27 cellular contexts compared by ENCODE assay signal in the genomic region with DNA sequence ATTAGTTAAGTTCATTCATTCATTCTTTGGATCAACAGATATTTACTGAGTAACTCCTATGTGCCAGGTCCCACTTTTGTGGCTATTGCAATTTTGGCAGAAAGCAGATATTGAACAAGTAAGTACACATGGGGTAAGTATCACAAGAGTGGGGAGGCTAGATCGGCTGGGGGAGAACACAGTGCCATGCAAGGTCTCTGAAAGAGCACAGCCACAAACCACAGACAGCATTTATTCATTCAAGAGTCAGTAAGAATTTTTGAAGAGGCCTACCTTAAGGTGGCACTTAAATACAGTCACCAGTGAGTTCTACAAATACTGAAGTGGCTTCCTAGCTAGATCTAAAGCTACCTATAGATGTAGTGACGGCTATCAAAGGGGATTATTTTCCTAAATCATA.
DNase-seq lines count a peak whose midpoint lies in the region; ATAC-seq and TF ChIP-seq lines count a peak whose summit lies in the region.
"Had no signal": no experiment of that assay in that cellular context is flagged by ENCODE, and none has a peak within 500 bp of the region (broad histone marks: within the 10 kb centered on the region; RNA-seq: fewer than 3 reads in every experiment).

No MANE protein-coding gene starts in this region.

- peaks cover 13% of the 10 kb centered on the region for H3K4me1 ChIP-seq in CD8-positive, alpha-beta T cell (ENCODE audit: insufficient read depth, low read length)

- no peaks in the 10 kb centered on the region for H3K27me3 ChIP-seq in CD8-positive, alpha-beta T cell (ENCODE audit: insufficient read depth, low read length)
- H3K27me3 ChIP-seq: heart right ventricle, SJSA1, suprapubic skin had no signal

- no peaks in the 10 kb centered on the region for H3K27me3 Mint-ChIP-seq in CD8-positive, alpha-beta T cell (ENCODE audit: low read depth)
- no peaks in the 10 kb centered on the region for H3K27me3 Mint-ChIP-seq in T-helper 17 cell
- H3K27me3 Mint-ChIP-seq: IgD-negative memory B cell had no signal

- no peaks in the 10 kb centered on the region for H3K9me3 ChIP-seq in CD8-positive, alpha-beta T cell (ENCODE audit: low read length)
- no peaks in the 10 kb centered on the region for H3K9me3 ChIP-seq in T-helper 17 cell (ENCODE audit: control insufficient read depth, low read length, poor library complexity, severe bottlenecking)
- H3K9me3 ChIP-seq: heart right ventricle, left ventricle myocardium inferior, SJSA1, suprapubic skin had no signal

- H3K36me3 ChIP-seq in CD8-positive, alpha-beta T cell (ENCODE audit: insufficient read depth, low read length) = no peaks in the 10 kb centered on the region
- H3K36me3 ChIP-seq: heart right ventricle, left ventricle myocardium inferior, SJSA1, suprapubic skin had no signal

- intact Hi-C loops in CD8-positive, alpha-beta T cell (cut with DNase I, micrococcal nuclease) = loop anchor here (5.0 to 10.0 kb wide), 2 partner anchors 414 to 1348 kb away; partner anchors contain the start of genes KLLN (in 1 of the 2) and PTEN (in 1 of the 2)

- no peak for DNase-seq in CD8-positive, alpha-beta T cell
- peak; percentile 68 for DNase-seq in Jurkat, Clone E6-1 (ENCODE audit: low read depth, low spot score)
- DNase-seq in T-helper 17 cell (no peak), iris pigment epithelial cell (ENCODE audit: low read depth) (peak; percentile 31), cerebellar nuclear complex (lab: John Stamatoyannopoulos, UW) (no peak), GM19240 (ENCODE audit: insufficient read length, low spot score) (no peak), iPS-NIHi7 (ENCODE audit: extremely low spot score) (no peak)
- DNase-seq in activated CD8-positive, alpha-beta memory T cell treated with anti-CD3 and anti-CD28 coated beads for 24 hours = no peak
- DNase-seq: ACHN; activated CD4-positive, alpha-beta T cell treated with anti-CD3 and anti-CD28 coated beads, Interleukin-2, amount 10 ng/mL, durations not matched to agents 24 days and 14 days; amygdala; C1 segment of cervical spinal cord; Calu3; central memory CD4-positive, alpha-beta T cell; heart right ventricle; left ventricle myocardium inferior; NCI-H1092; NCI-H2081 treated with DMSO at 0.1 percent for 48 hours; NCI-H446 treated with DMSO at 0.1 percent for 48 hours had no signal

- no peak for ATAC-seq in CD8-positive, alpha-beta T cell
- no peak for ATAC-seq in T-helper 17 cell
- ATAC-seq: HCT116, heart right ventricle, Panc1 had no signal

- H3K9me3 Mint-ChIP-seq in CD8-positive, alpha-beta T cell = no peaks in the 10 kb centered on the region
- H3K9me3 Mint-ChIP-seq: neural crest cell had no signal

- H3K4me3 Mint-ChIP-seq in CD8-positive, alpha-beta T cell = no peak overlapping the region
- no peak overlapping the region for H3K4me3 Mint-ChIP-seq in T-helper 17 cell
- H3K4me3 Mint-ChIP-seq: activated CD4-positive, alpha-beta T cell treated with anti-CD3 and anti-CD28 coated beads, Interleukin-2, amount 10 ng/mL, durations not matched to agents 24 days and 14 days; IgD-negative memory B cell; neural crest cell; T-helper 1 cell treated with Interleukin-12 subunit alpha and Interleukin-12 subunit beta and Interleukin-4 antibody, amounts not matched to agents 30 μg/mL and 1 μg/mL, for 36 hours had no signal

- H3K27ac Mint-ChIP-seq in CD8-positive, alpha-beta T cell = peak overlapping the region; percentile 19
- peak overlapping the region; percentile 29 for H3K27ac Mint-ChIP-seq in T-helper 17 cell
- H3K27ac Mint-ChIP-seq: activated CD4-positive, alpha-beta T cell treated with anti-CD3 and anti-CD28 coated beads, Interleukin-2, amount 10 ng/mL, durations not matched to agents 24 days and 14 days; IgD-negative memory B cell; T-helper 1 cell treated with Interleukin-12 subunit alpha and Interleukin-12 subunit beta and Interleukin-4 antibody, amounts not matched to agents 30 μg/mL and 1 μg/mL, for 36 hours had no signal

- H3K4me1 Mint-ChIP-seq in CD8-positive, alpha-beta T cell (ENCODE audit: low read depth) = peaks cover 36% of the 10 kb centered on the region
- H3K4me1 Mint-ChIP-seq in T-helper 17 cell = peaks cover 24% of the 10 kb centered on the region

- no peak for TF ChIP-seq CTCF in CD8-positive, alpha-beta T cell (IDR thresholded peaks at IDR 0.05)

- POLR2A ChIA-PET in CD8-positive, alpha-beta T cell (lab: Charles Lee) = no interaction called here

- no peaks in the 10 kb centered on the region for H3K36me3 Mint-ChIP-seq in CD8-positive, alpha-beta T cell
- H3K36me3 Mint-ChIP-seq in T-helper 17 cell (ENCODE audit: low read depth) = no peaks in the 10 kb centered on the region

- H3K27ac ChIP-seq in CD8-positive, alpha-beta T cell (ENCODE audit: low read depth, low read length) = no peak overlapping the region
- H3K27ac ChIP-seq: epithelial cell of prostate, heart right ventricle, left ventricle myocardium inferior, SJSA1, suprapubic skin had no signal

- no peak overlapping the region for H3K4me3 ChIP-seq in CD8-positive, alpha-beta T cell (ENCODE audit: low read depth, low read length)
- no peak overlapping the region for H3K4me3 ChIP-seq in Jurkat, Clone E6-1 (ENCODE audit: low read length)
- H3K4me3 ChIP-seq: heart right ventricle, left ventricle myocardium inferior, SJSA1, suprapubic skin had no signal

- CTCF ChIA-PET in CD8-positive, alpha-beta T cell (lab: Charles Lee) = no interaction called here

Comparison
In these comparisons a context has a peak if more than half of its experiments do, and no peak if none do; other contexts are left out.
1. DNase-seq: peak in Jurkat, Clone E6-1 (single experiment) and iris pigment epithelial cell (single experiment); none in CD8-positive, alpha-beta T cell (0 of 7), T-helper 17 cell (0 of 3), activated CD8-positive, alpha-beta memory T cell treated with anti-CD3 and anti-CD28 coated beads for 24 hours (single experiment), cerebellar nuclear complex (0 of 2), GM19240 (single experiment) and iPS-NIHi7 (single experiment).